Comparison of ENCODE assay signal across 1 cellular context in the genomic region with DNA sequence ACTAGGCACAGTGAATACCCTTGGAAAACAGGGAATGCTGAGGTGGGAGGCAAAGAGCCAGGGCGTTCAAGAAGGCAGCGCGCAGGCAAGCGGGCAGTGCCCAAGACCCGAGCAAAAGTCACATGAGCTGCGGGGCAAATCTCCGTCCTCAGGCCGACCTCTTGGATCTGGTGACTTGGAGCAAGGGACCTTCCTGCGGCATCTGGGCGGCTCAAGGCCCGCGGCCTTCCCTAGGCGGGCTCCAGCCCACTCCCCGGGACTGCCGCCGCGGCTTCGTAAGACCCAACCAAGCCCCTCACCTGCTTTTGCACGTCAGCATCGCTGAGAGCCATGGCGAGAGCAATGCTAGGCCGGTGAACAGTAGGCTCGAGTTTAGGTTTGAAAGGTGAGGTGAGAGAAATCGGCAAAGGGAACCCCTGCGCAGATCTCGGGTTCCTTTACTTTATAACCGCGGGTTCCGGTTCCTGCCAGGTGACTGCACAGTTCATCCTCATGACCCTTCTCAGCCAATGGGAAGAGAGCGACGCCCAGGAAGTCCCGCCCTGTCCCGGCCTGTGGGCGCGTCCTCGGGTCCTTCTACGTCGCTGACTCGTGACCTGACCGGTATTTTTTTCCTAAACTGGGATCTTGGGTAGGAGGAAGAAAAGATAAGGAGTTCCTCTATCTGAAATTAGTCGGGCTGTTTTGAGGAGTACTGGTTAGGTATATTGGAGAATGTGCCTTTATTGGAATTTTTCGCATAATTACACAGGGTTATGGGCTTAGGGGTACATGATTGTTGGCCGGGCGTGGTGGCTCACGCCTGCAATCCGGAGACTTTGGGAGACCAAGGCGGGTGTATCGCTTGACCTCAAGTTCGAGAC.
A peak's percentile ranks its signal among the peaks of the same experiment; 100 is the strongest.
TF ChIP-seq lines count a peak whose summit lies in the region.

A gene (minus strand): TSS at position 446 of the 863 bp plus-strand sequence. CDS start 114 bp downstream, at position 332.

TF ChIP-seq in HepG2, 621 proteins besides CTCF, POLR2A, EP300 and RAD21 (continued from another document and continues in another):
- TF ChIP-seq, protein P1, sequence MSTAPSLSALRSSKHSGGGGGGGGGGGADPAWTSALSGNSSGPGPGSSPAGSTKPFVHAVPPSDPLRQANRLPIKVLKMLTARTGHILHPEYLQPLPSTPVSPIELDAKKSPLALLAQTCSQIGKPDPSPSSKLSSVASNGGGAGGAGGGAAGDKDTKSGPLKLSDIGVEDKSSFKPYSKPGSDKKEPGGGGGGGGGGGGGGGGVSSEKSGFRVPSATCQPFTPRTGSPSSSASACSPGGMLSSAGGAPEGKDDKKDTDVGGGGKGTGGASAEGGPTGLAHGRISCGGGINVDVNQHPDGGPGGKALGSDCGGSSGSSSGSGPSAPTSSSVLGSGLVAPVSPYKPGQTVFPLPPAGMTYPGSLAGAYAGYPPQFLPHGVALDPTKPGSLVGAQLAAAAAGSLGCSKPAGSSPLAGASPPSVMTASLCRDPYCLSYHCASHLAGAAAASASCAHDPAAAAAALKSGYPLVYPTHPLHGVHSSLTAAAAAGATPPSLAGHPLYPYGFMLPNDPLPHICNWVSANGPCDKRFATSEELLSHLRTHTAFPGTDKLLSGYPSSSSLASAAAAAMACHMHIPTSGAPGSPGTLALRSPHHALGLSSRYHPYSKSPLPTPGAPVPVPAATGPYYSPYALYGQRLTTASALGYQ (CRISPR knock-in tag; IDR thresholded peaks at IDR 0.05), result 0 out of 2 replicates have a peak, but pooled peaks have one; percentile 18
- peak; percentile 12; the same call in 1 of the 2 replicates for TF ChIP-seq KDM1A (CRISPR knock-in tag; IDR thresholded peaks at IDR 0.05)
- TF ChIP-seq, protein P2, sequence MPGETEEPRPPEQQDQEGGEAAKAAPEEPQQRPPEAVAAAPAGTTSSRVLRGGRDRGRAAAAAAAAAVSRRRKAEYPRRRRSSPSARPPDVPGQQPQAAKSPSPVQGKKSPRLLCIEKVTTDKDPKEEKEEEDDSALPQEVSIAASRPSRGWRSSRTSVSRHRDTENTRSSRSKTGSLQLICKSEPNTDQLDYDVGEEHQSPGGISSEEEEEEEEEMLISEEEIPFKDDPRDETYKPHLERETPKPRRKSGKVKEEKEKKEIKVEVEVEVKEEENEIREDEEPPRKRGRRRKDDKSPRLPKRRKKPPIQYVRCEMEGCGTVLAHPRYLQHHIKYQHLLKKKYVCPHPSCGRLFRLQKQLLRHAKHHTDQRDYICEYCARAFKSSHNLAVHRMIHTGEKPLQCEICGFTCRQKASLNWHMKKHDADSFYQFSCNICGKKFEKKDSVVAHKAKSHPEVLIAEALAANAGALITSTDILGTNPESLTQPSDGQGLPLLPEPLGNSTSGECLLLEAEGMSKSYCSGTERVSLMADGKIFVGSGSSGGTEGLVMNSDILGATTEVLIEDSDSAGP (CRISPR knock-in tag; IDR thresholded peaks at IDR 0.05; ENCODE audit: borderline replicate concordance), result peak; percentile 86; the same call in 1 of the 2 replicates
- TF ChIP-seq ZNF607 (CRISPR knock-in tag; IDR thresholded peaks at IDR 0.05; ENCODE audit: borderline replicate concordance), result 0 out of 2 replicates have a peak, but pooled peaks have one; percentile 19
- TF ChIP-seq, protein P3, sequence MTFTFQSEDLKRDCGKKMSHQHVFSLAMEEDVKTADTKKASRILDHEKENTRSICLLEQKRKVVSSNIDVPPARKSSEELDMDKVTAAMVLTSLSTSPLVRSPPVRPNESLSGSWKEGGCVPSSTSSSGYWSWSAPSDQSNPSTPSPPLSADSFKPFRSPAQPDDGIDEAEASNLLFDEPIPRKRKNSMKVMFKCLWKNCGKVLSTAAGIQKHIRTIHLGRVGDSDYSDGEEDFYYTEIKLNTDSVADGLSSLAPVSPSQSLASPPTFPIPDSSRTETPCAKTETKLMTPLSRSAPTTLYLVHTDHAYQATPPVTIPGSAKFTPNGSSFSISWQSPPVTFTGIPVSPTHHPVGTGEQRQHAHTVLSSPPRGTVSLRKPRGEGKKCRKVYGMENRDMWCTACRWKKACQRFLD (CRISPR knock-in tag; IDR thresholded peaks at IDR 0.05; ENCODE audit: borderline replicate concordance), result peak; percentile 69; the same call in 1 of the 2 replicates
- TF ChIP-seq HES4 (CRISPR knock-in tag; IDR thresholded peaks at IDR 0.05; ENCODE audit: borderline replicate concordance), result 0 out of 2 replicates have a peak, but pooled peaks have one; percentile 44
- TF ChIP-seq SMAD1 (CRISPR knock-in tag; IDR thresholded peaks at IDR 0.05; ENCODE audit: borderline replicate concordance, low read depth), result 0 out of 2 replicates have a peak, but pooled peaks have one; percentile 79
- TF ChIP-seq THAP11 (CRISPR knock-in tag; IDR thresholded peaks at IDR 0.05), result peak; percentile 80
- TF ChIP-seq SMARCC2 (IDR thresholded peaks at IDR 0.05), result no peak
- peak; percentile 80; the same call in 1 of the 2 replicates for TF ChIP-seq SP4 (CRISPR knock-in tag; IDR thresholded peaks at IDR 0.05)
- TF ChIP-seq ZNF766 (CRISPR knock-in tag; IDR thresholded peaks at IDR 0.05; ENCODE audit: borderline replicate concordance), result no peak
- TF ChIP-seq HOXA3 (CRISPR knock-in tag; IDR thresholded peaks at IDR 0.05), result peak; percentile 29; the same call in 1 of the 2 replicates
- no peak for TF ChIP-seq ATRX (CRISPR knock-in tag; IDR thresholded peaks at IDR 0.05; ENCODE audit: borderline replicate concordance)
- TF ChIP-seq, protein P4, sequence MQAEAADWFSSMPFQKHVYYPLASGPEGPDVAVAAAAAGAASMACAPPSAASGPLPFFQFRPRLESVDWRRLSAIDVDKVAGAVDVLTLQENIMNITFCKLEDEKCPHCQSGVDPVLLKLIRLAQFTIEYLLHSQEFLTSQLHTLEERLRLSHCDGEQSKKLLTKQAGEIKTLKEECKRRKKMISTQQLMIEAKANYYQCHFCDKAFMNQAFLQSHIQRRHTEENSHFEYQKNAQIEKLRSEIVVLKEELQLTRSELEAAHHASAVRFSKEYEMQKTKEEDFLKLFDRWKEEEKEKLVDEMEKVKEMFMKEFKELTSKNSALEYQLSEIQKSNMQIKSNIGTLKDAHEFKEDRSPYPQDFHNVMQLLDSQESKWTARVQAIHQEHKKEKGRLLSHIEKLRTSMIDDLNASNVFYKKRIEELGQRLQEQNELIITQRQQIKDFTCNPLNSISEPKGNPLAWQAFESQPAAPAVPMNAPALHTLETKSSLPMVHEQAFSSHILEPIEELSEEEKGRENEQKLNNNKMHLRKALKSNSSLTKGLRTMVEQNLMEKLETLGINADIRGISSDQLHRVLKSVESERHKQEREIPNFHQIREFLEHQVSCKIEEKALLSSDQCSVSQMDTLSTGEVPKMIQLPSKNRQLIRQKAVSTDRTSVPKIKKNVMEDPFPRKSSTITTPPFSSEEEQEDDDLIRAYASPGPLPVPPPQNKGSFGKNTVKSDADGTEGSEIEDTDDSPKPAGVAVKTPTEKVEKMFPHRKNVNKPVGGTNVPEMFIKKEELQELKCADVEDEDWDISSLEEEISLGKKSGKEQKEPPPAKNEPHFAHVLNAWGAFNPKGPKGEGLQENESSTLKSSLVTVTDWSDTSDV (CRISPR knock-in tag; IDR thresholded peaks at IDR 0.05), result peak; percentile 21; the same call in 1 of the 2 replicates
- TF ChIP-seq PHB2 (IDR thresholded peaks at IDR 0.05; ENCODE audit: partially characterized antibody), result no peak
- peak; percentile 17 for TF ChIP-seq TEAD3 (CRISPR knock-in tag; optimal IDR thresholded peaks at IDR 0.05; ENCODE audit: borderline replicate concordance)
- TF ChIP-seq MAFK (conservative IDR thresholded peaks at IDR 0.05 in 1 of 2, IDR thresholded peaks at IDR 0.05 in 1 of 2; ENCODE audit: low read length in 2 of 2), result no peak
- TF ChIP-seq, protein P5, sequence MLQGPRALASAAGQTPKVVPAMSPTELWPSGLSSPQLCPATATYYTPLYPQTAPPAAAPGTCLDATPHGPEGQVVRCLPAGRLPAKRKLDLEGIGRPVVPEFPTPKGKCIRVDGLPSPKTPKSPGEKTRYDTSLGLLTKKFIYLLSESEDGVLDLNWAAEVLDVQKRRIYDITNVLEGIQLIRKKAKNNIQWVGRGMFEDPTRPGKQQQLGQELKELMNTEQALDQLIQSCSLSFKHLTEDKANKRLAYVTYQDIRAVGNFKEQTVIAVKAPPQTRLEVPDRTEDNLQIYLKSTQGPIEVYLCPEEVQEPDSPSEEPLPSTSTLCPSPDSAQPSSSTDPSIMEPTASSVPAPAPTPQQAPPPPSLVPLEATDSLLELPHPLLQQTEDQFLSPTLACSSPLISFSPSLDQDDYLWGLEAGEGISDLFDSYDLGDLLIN (CRISPR knock-in tag; IDR thresholded peaks at IDR 0.05; ENCODE audit: borderline replicate concordance), result 0 out of 2 replicates have a peak, but pooled peaks have one; percentile 26
- TF ChIP-seq NR1H2 (CRISPR knock-in tag; IDR thresholded peaks at IDR 0.05; ENCODE audit: borderline replicate concordance, low read depth), result no peak
- no peak for TF ChIP-seq LCORL (IDR thresholded peaks at IDR 0.05)
- peak; percentile 32; the same call in 1 of the 2 replicates for TF ChIP-seq LCORL (CRISPR knock-in tag; IDR thresholded peaks at IDR 0.05)
- TF ChIP-seq KLF12 (CRISPR knock-in tag; IDR thresholded peaks at IDR 0.05; ENCODE audit: borderline replicate concordance), result peak; percentile 54; the same call in 1 of the 2 replicates
- peak; percentile 92 for TF ChIP-seq NFYB (CRISPR knock-in tag; IDR thresholded peaks at IDR 0.05)
- TF ChIP-seq, protein P6, sequence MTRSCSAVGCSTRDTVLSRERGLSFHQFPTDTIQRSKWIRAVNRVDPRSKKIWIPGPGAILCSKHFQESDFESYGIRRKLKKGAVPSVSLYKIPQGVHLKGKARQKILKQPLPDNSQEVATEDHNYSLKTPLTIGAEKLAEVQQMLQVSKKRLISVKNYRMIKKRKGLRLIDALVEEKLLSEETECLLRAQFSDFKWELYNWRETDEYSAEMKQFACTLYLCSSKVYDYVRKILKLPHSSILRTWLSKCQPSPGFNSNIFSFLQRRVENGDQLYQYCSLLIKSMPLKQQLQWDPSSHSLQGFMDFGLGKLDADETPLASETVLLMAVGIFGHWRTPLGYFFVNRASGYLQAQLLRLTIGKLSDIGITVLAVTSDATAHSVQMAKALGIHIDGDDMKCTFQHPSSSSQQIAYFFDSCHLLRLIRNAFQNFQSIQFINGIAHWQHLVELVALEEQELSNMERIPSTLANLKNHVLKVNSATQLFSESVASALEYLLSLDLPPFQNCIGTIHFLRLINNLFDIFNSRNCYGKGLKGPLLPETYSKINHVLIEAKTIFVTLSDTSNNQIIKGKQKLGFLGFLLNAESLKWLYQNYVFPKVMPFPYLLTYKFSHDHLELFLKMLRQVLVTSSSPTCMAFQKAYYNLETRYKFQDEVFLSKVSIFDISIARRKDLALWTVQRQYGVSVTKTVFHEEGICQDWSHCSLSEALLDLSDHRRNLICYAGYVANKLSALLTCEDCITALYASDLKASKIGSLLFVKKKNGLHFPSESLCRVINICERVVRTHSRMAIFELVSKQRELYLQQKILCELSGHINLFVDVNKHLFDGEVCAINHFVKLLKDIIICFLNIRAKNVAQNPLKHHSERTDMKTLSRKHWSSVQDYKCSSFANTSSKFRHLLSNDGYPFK (CRISPR knock-in tag; IDR thresholded peaks at IDR 0.05; ENCODE audit: borderline replicate concordance), result peak; percentile 76; the same call in 1 of the 2 replicates
- no peak for TF ChIP-seq ZNF44 (CRISPR knock-in tag; IDR thresholded peaks at IDR 0.05)
- TF ChIP-seq MIER2 (CRISPR knock-in tag; IDR thresholded peaks at IDR 0.05), result no peak
- TF ChIP-seq, protein P7, sequence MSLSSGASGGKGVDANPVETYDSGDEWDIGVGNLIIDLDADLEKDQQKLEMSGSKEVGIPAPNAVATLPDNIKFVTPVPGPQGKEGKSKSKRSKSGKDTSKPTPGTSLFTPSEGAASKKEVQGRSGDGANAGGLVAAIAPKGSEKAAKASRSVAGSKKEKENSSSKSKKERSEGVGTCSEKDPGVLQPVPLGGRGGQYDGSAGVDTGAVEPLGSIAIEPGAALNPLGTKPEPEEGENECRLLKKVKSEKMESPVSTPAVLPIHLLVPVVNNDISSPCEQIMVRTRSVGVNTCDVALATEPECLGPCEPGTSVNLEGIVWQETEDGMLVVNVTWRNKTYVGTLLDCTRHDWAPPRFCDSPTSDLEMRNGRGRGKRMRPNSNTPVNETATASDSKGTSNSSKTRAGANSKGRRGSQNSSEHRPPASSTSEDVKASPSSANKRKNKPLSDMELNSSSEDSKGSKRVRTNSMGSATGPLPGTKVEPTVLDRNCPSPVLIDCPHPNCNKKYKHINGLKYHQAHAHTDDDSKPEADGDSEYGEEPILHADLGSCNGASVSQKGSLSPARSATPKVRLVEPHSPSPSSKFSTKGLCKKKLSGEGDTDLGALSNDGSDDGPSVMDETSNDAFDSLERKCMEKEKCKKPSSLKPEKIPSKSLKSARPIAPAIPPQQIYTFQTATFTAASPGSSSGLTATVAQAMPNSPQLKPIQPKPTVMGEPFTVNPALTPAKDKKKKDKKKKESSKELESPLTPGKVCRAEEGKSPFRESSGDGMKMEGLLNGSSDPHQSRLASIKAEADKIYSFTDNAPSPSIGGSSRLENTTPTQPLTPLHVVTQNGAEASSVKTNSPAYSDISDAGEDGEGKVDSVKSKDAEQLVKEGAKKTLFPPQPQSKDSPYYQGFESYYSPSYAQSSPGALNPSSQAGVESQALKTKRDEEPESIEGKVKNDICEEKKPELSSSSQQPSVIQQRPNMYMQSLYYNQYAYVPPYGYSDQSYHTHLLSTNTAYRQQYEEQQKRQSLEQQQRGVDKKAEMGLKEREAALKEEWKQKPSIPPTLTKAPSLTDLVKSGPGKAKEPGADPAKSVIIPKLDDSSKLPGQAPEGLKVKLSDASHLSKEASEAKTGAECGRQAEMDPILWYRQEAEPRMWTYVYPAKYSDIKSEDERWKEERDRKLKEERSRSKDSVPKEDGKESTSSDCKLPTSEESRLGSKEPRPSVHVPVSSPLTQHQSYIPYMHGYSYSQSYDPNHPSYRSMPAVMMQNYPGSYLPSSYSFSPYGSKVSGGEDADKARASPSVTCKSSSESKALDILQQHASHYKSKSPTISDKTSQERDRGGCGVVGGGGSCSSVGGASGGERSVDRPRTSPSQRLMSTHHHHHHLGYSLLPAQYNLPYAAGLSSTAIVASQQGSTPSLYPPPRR (CRISPR knock-in tag; IDR thresholded peaks at IDR 0.05; ENCODE audit: borderline replicate concordance), result no peak
- no peak for TF ChIP-seq THYN1 (CRISPR knock-in tag; IDR thresholded peaks at IDR 0.05; ENCODE audit: borderline replicate concordance, low read depth)
- TF ChIP-seq AGO2 (optimal IDR thresholded peaks at IDR 0.05; ENCODE audit: low read depth, low read length), result peak; percentile 51
- TF ChIP-seq, protein P8, sequence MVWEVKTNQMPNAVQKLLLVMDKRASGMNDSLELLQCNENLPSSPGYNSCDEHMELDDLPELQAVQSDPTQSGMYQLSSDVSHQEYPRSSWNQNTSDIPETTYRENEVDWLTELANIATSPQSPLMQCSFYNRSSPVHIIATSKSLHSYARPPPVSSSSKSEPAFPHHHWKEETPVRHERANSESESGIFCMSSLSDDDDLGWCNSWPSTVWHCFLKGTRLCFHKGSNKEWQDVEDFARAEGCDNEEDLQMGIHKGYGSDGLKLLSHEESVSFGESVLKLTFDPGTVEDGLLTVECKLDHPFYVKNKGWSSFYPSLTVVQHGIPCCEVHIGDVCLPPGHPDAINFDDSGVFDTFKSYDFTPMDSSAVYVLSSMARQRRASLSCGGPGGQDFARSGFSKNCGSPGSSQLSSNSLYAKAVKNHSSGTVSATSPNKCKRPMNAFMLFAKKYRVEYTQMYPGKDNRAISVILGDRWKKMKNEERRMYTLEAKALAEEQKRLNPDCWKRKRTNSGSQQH (CRISPR knock-in tag; IDR thresholded peaks at IDR 0.05; ENCODE audit: low read depth), result 0 out of 2 replicates have a peak, but pooled peaks have one; percentile 72
- TF ChIP-seq ZNF460 (CRISPR knock-in tag; IDR thresholded peaks at IDR 0.05; ENCODE audit: borderline replicate concordance), result 0 out of 2 replicates have a peak, but pooled peaks have one; percentile 40
- peak; percentile 76; the same call in 1 of the 2 replicates for TF ChIP-seq NR2C2 (CRISPR knock-in tag; IDR thresholded peaks at IDR 0.05; ENCODE audit: borderline replicate concordance)
- TF ChIP-seq ZNF274 (CRISPR knock-in tag; IDR thresholded peaks at IDR 0.05), result peak; percentile 85; the same call in 1 of the 2 replicates
- TF ChIP-seq ZSCAN31 (CRISPR knock-in tag; IDR thresholded peaks at IDR 0.05; ENCODE audit: low read depth), result 0 out of 2 replicates have a peak, but pooled peaks have one; percentile 44
